22 cellular contexts compared by ENCODE assay signal in the genomic region with DNA sequence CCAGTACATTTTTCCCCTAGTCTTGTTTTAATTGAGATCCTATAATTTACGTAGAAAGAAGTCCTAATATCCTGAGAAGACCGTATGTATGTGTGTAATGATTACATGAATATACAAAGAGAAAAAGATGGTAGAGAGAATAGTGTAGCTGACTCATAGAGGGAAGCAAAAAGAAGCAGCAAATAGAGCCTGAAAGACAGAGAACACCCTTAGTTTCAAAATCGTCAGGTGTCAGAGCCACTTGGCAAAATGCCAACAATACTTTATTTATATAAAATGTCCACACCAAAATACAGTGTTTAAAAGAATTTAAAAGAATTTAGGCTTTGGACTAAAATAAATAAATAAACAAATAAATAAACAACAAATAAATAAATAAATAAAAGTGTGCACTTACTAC.
"Had no signal": no experiment of that assay in that cellular context is flagged by ENCODE, and none has a peak within 500 bp of the region (broad histone marks: within the 10 kb centered on the region; RNA-seq: fewer than 3 reads in every experiment).

No MANE protein-coding gene starts in this region.

- H3K36me3 ChIP-seq: ascending aorta, WERI-Rb-1 had no signal

- H2AFZ ChIP-seq: PC-9 had no signal

- H3K4me1 ChIP-seq: ascending aorta had no signal

- DNase-seq: activated CD4-positive, alpha-beta T cell treated with anti-CD3 and anti-CD28 coated beads for 4 hours; activated CD8-positive, alpha-beta memory T cell treated with anti-CD3 and anti-CD28 coated beads, Interleukin-2, amount 50 U/mL, for 4 hours; activated CD8-positive, alpha-beta T cell treated with anti-CD3 and anti-CD28 coated beads for 36 hours; activated gamma-delta T cell treated with Interleukin-2 at 50 U/mL for 16 hours; activated naive CD4-positive, alpha-beta T cell treated with anti-CD3 and anti-CD28 coated beads, Interleukin-2, amount 10 ng/mL, durations not matched to agents 7 days and 5 days; activated naive CD8-positive, alpha-beta T cell treated with anti-CD3 and anti-CD28 coated beads, Interleukin-2, amount 10 ng/mL, durations not matched to agents 7 days and 5 days; activated T-cell treated with anti-CD3 and anti-CD28 coated beads, Interleukin-2, amount 50 U/mL, for 72 hours; cortex of kidney; MV-4-11; NCI-H1092 treated with DMSO at 0.1 percent for 48 hours; NCI-H1417 treated with DMSO at 0.1 percent for 48 hours; NCI-H1694; NCI-H2081; NCI-H446; NCI-H524; NCI-H82; PC-9; SIG-M5; T-helper 1 cell; WERI-Rb-1 had no signal

- H3K4me3 ChIP-seq: ascending aorta, PC-9 had no signal

- H3K27me3 ChIP-seq: ascending aorta had no signal

- H3K27ac ChIP-seq: ascending aorta, KMS-11, PC-9, WERI-Rb-1 had no signal

- H3K4me2 ChIP-seq: KMS-11, PC-9 had no signal

- H3K9ac ChIP-seq: KMS-11 had no signal

- H3K9me3 ChIP-seq: ascending aorta had no signal
